Comparison of ENCODE assay signal across 23 cellular contexts in genomic region chr3:57161131-57161538, GRCh38. TPM values are rescaled to one million over a fixed set of nuclear protein-coding genes. Genes with fewer than 3 reads are reported as not detected.
A peak's percentile ranks its signal among the peaks of the same experiment; 100 is the strongest.
DNase-seq lines count a peak whose midpoint lies in the region; ATAC-seq, FAIRE-seq and TF ChIP-seq lines count a peak whose summit lies in the region.
"Had no signal": no experiment of that assay in that cellular context is flagged by ENCODE, and none has a peak within 500 bp of the region (broad histone marks: within the 10 kb centered on the region; RNA-seq: fewer than 3 reads in every experiment).

No MANE protein-coding gene starts in this region.

- peak overlapping the region; percentile 42 for H3K27ac ChIP-seq in H9 (ENCODE audit: insufficient read length, low read depth, low read length)
- H3K27ac ChIP-seq in astrocyte (ENCODE audit: low read depth, low read length): no peak overlapping the region
- H3K27ac ChIP-seq in prostate gland: peak overlapping the region; percentile 23 to 54
- H3K27ac ChIP-seq: cardiac muscle cell, WERI-Rb-1 had no signal

- H3K4me2 ChIP-seq in H9 (ENCODE audit: insufficient read depth, insufficient read length, low read length) (peak overlapping the region; percentile 43), astrocyte (ENCODE audit: low read length) (peak overlapping the region; percentile 32)

- no peak overlapping the region for H2BK120ac ChIP-seq in H9 (ENCODE audit: low read depth, low read length, poor library complexity, severe bottlenecking)

- TF ChIP-seq CTCF in H9 (conservative IDR thresholded peaks at IDR 0.05): no peak
- TF ChIP-seq CTCF in astrocyte (IDR thresholded peaks at IDR 0.05; ENCODE audit: insufficient read depth, low read depth, low read length): no peak
- no peak for TF ChIP-seq CTCF in fibroblast of the aortic adventitia (IDR thresholded peaks at IDR 0.05; ENCODE audit: insufficient read depth, low read length)
- no peak for TF ChIP-seq CTCF in prostate gland (IDR thresholded peaks at IDR 0.05)
- TF ChIP-seq CTCF in GM13977 (IDR thresholded peaks at IDR 0.05; ENCODE audit: extremely low read depth, insufficient read depth, missing control alignments): no peak

- no peak overlapping the region for H3K23ac ChIP-seq in H9 (ENCODE audit: insufficient read length, low read depth, low read length)

- no peak overlapping the region for H2BK12ac ChIP-seq in H9 (ENCODE audit: insufficient read length, low read depth, low read length)

- H3K9ac ChIP-seq in H9 (ENCODE audit: extremely low read depth, insufficient read length, low read length) (no peak overlapping the region), astrocyte (ENCODE audit: low read length) (no peak overlapping the region)

- TF ChIP-seq POLR2A in prostate gland (IDR thresholded peaks at IDR 0.05): no peak

- peaks cover 9% of the 10 kb centered on the region for H3K23me2 ChIP-seq in H9 (ENCODE audit: insufficient read length, low read depth, low read length, poor library complexity, severe bottlenecking)

- H3K79me2 ChIP-seq in H9 (ENCODE audit: insufficient read depth, low read length) (peaks cover 17% of the 10 kb centered on the region; the same call in 1 of the 2 replicates), astrocyte (ENCODE audit: insufficient read depth, low read length) (peaks cover 40% of the 10 kb centered on the region)

- H2AK5ac ChIP-seq in H9 (ENCODE audit: insufficient read length, low read length): no peak overlapping the region

- H3K36me3 ChIP-seq in astrocyte (ENCODE audit: insufficient read depth, low read length): no peaks in the 10 kb centered on the region
- no peaks in the 10 kb centered on the region for H3K36me3 ChIP-seq in prostate gland
- H3K36me3 ChIP-seq: cardiac muscle cell, WERI-Rb-1 had no signal

- H3K79me1 ChIP-seq in H9 (ENCODE audit: insufficient read depth, low read depth, low read length, poor library complexity, severe bottlenecking): no peaks in the 10 kb centered on the region

- H3K18ac ChIP-seq in H9 (ENCODE audit: insufficient read length, low read depth, low read length): no peak overlapping the region

- in situ Hi-C loops in GM13977 (cut with MboI; ENCODE audit: low pct_unique_long_range_greater_than_20kb, low sequenced_read_pairs, unreplicated experiment): no loop called here

- H3K27me3 ChIP-seq in H9 (ENCODE audit: insufficient read depth, low read length): no peaks in the 10 kb centered on the region; the same call in 1 of the 2 replicates
- H3K27me3 ChIP-seq in astrocyte (ENCODE audit: insufficient read depth, low read length): no peaks in the 10 kb centered on the region
- H3K27me3 ChIP-seq in prostate gland (replicated peaks; ENCODE audit: insufficient read depth): no peaks in the 10 kb centered on the region
- H3K27me3 ChIP-seq: cardiac muscle cell, testis had no signal

- no peak overlapping the region for H2BK20ac ChIP-seq in H9 (ENCODE audit: low read depth, low read length, poor library complexity, severe bottlenecking)

- H4K5ac ChIP-seq in H9 (ENCODE audit: insufficient read length, low read depth, low read length): no peak overlapping the region

- H3K27ac Mint-ChIP-seq in H9 (peak overlapping the region in 2 of 3 experiments; percentile 94 to 98; a peak in 2 of 7 replicates), astrocyte (ENCODE audit: unreplicated experiment) (no peak overlapping the region)
- H3K27ac Mint-ChIP-seq: activated CD8-positive, alpha-beta T cell treated with anti-CD3 and anti-CD28 coated beads for 36 hours; activated naive CD8-positive, alpha-beta T cell treated with anti-CD3 and anti-CD28 coated beads, Interleukin-2, amount 10 ng/mL, durations not matched to agents 7 days and 5 days; effector memory CD8-positive, alpha-beta T cell had no signal

- H3K27me3 Mint-ChIP-seq in H9 (ENCODE audit: low read depth) (peaks cover 70% of the 10 kb centered on the region), astrocyte (ENCODE audit: low read depth, unreplicated experiment) (peaks cover 13% of the 10 kb centered on the region)

- H3K4me1 Mint-ChIP-seq in H9 (peaks cover 81 to 82% of the 10 kb centered on the region in 2 experiments), astrocyte (ENCODE audit: low read depth, unreplicated experiment) (peaks cover 21% of the 10 kb centered on the region)

- H3K4ac ChIP-seq in H9 (ENCODE audit: low read depth, low read length): no peak overlapping the region

- H3K56ac ChIP-seq in H9 (ENCODE audit: insufficient read length, low read depth, low read length): no peak overlapping the region

- no peak overlapping the region for H4K8ac ChIP-seq in H9 (replicated peaks; ENCODE audit: insufficient read length, low read depth, low read length)

- peaks cover 0 to 6% (median 3%) of the 10 kb centered on the region in 3 experiments; a peak in 3 of 7 replicates for H3K36me3 Mint-ChIP-seq in H9 (ENCODE audit: insufficient read depth in 1 of 3, low read depth in 3 of 3)
- no peaks in the 10 kb centered on the region for H3K36me3 Mint-ChIP-seq in astrocyte (ENCODE audit: low read depth, unreplicated experiment)
- H3K36me3 Mint-ChIP-seq: activated naive CD8-positive, alpha-beta T cell treated with anti-CD3 and anti-CD28 coated beads, Interleukin-2, amount 10 ng/mL, durations not matched to agents 7 days and 5 days had no signal

- no CpG with 5 or more reads among the region's 3 CpGs for WGBS in H9 (ENCODE audit: extremely low coverage, insufficient read length, low lambda C conversion rate)
- WGBS in prostate gland: 9% methylated on average over 3 of the region's 3 CpGs

- H3K4me1 ChIP-seq in H9 (ENCODE audit: insufficient read depth, low read length) (peaks cover 39% of the 10 kb centered on the region), astrocyte (ENCODE audit: insufficient read depth, low read length) (peaks cover 32% of the 10 kb centered on the region), prostate gland (replicated peaks) (peaks cover 10% of the 10 kb centered on the region)

- H3K9me3 ChIP-seq in H9 (ENCODE audit: control insufficient read depth, low read depth, low read length): no peaks in the 10 kb centered on the region
- H3K9me3 ChIP-seq in astrocyte (ENCODE audit: insufficient read depth, low read depth, low read length): no peaks in the 10 kb centered on the region
- H3K9me3 ChIP-seq in prostate gland: no peaks in the 10 kb centered on the region
- H3K9me3 ChIP-seq: testis had no signal

- no peaks in the 10 kb centered on the region; a peak in 1 of 5 replicates for H3K9me3 Mint-ChIP-seq in H9
- H3K9me3 Mint-ChIP-seq in astrocyte (ENCODE audit: unreplicated experiment): no peaks in the 10 kb centered on the region
- H3K9me3 Mint-ChIP-seq: activated CD8-positive, alpha-beta T cell treated with anti-CD3 and anti-CD28 coated beads for 36 hours; activated naive CD8-positive, alpha-beta T cell treated with anti-CD3 and anti-CD28 coated beads, Interleukin-2, amount 10 ng/mL, durations not matched to agents 7 days and 5 days; effector memory CD8-positive, alpha-beta T cell had no signal

- H4K91ac ChIP-seq in H9 (ENCODE audit: insufficient read length, low read depth, low read length): no peak overlapping the region

- no peak for FAIRE-seq in astrocyte (lab: Jason Lieb, UNC)
- FAIRE-seq: GM18507, kidney had no signal

- H3K4me3 ChIP-seq in astrocyte (ENCODE audit: insufficient read depth, low read depth, low read length) (no peak overlapping the region), fibroblast of the aortic adventitia (ENCODE audit: low read depth, low read length) (no peak overlapping the region), prostate gland (no peak overlapping the region)
- H3K4me3 ChIP-seq: cardiac muscle cell, testis had no signal

- H2BK15ac ChIP-seq in H9 (ENCODE audit: low read depth, low read length): no peak overlapping the region

- intact Hi-C loops in prostate gland (cut with DNase I): no loop called here

- no peak overlapping the region for H2AFZ ChIP-seq in H9 (ENCODE audit: low read length)
- no peak overlapping the region for H2AFZ ChIP-seq in astrocyte (ENCODE audit: low read depth, low read length)

- H4K20me1 ChIP-seq in H9 (ENCODE audit: control insufficient read depth, insufficient read depth, insufficient read length) (peaks cover 2% of the 10 kb centered on the region), astrocyte (ENCODE audit: insufficient read depth, low read length) (peaks cover 23% of the 10 kb centered on the region)

- no peak for ATAC-seq in HG02840 (IDR thresholded peaks at IDR 0.05; ENCODE audit: low FRiP score, unreplicated experiment)
- ATAC-seq: activated CD8-positive, alpha-beta T cell treated with anti-CD3 and anti-CD28 coated beads for 36 hours; effector memory CD8-positive, alpha-beta T cell; Panc1 had no signal

- H3T11ph ChIP-seq in H9 (ENCODE audit: low read length): no peak overlapping the region

- DNase-seq in H9: no peak
- DNase-seq in astrocyte (ENCODE audit: low read depth): peak; percentile 44
- DNase-seq in fibroblast of the aortic adventitia (ENCODE audit: low read depth): peak; percentile 96
- DNase-seq in prostate gland (ENCODE audit: low spot score): no peak
- no peak for DNase-seq in NCI-H526 (lab: John Stamatoyannopoulos, UW)
- DNase-seq in GM13977 (ENCODE audit: low spot score): no peak
- DNase-seq: activated CD8-positive, alpha-beta T cell treated with anti-CD3 and anti-CD28 coated beads for 36 hours; activated naive CD8-positive, alpha-beta T cell treated with anti-CD3 and anti-CD28 coated beads, Interleukin-2, amount 10 ng/mL, durations not matched to agents 7 days and 5 days; C1 segment of cervical spinal cord; DMS53; effector memory CD8-positive, alpha-beta T cell; kidney; midbrain; NCI-H2081 treated with DMSO at 0.1 percent for 48 hours; NCI-H69; occipital lobe; stimulated activated CD4-positive, alpha-beta T cell treated with anti-CD3 and anti-CD28 coated beads, Interleukin-2, amount 100 ng/mL, for 48 hours; WERI-Rb-1 had no signal

- no peak overlapping the region for H3K14ac ChIP-seq in H9 (ENCODE audit: insufficient read depth, low read length)

- H2BK5ac ChIP-seq in H9 (ENCODE audit: insufficient read length, low read length): no peak overlapping the region

- H3K4me3 Mint-ChIP-seq in H9 (peak overlapping the region; percentile 48 to 68; a peak in 4 of 5 replicates), astrocyte (ENCODE audit: unreplicated experiment) (no peak overlapping the region)
- H3K4me3 Mint-ChIP-seq: activated CD8-positive, alpha-beta T cell treated with anti-CD3 and anti-CD28 coated beads for 36 hours; activated naive CD8-positive, alpha-beta T cell treated with anti-CD3 and anti-CD28 coated beads, Interleukin-2, amount 10 ng/mL, durations not matched to agents 7 days and 5 days; effector memory CD8-positive, alpha-beta T cell had no signal

RNA-seq across cellular contexts. Expression of gene IL17RD, which starts 4.0 kb away (rescaled TPM):
- total RNA-seq in H9 (2021): 29.3 and 31.7 TPM in 2 replicates
- total RNA-seq in astrocyte: 8.7 and 13.0 TPM in 2 replicates
- total RNA-seq in fibroblast of the aortic adventitia (ENCODE audit: low replicate concordance): 9.5 and 13.6 TPM in 2 replicates
- 10 to 100 TPM in 1 of 2 donors, 1 to 10 TPM in 1; 8.3 to 19.9 TPM for total RNA-seq in prostate gland
- total RNA-seq: activated CD8-positive, alpha-beta T cell treated with anti-CD3 and anti-CD28 coated beads for 36 hours; activated naive CD8-positive, alpha-beta T cell treated with anti-CD3 and anti-CD28 coated beads, Interleukin-2, amount 10 ng/mL, durations not matched to agents 7 days and 5 days had no signal

RNA-seq across cellular contexts. Expression of gene HESX1, which starts 38.6 kb away (rescaled TPM):
- total RNA-seq in H9 (2021) (28.1 and 28.4 TPM in 2 replicates), astrocyte (0.67 and 1.1 TPM in 2 replicates), fibroblast of the aortic adventitia (ENCODE audit: low replicate concordance) (0.81 and 2.4 TPM in 2 replicates), prostate gland (1 to 10 TPM in 1 of 2 donors, under 1 TPM in 1; 0.23 to 3.6 TPM)

Comparison
In these comparisons a context has a peak if more than half of its experiments do, and no peak if none do; other contexts are left out.
1. DNase-seq: peak in astrocyte (single experiment) and fibroblast of the aortic adventitia (single experiment); none in H9 (single experiment), prostate gland (single experiment), NCI-H526 (0 of 2) and GM13977 (single experiment).